Comparison of ENCODE assay signal across 19 cellular contexts in genomic region chr2:47321006-47321405, GRCh38. TPM values are rescaled to one million over a fixed set of nuclear protein-coding genes. Genes with fewer than 3 reads are reported as not detected.
"Had no signal": no experiment of that assay in that cellular context is flagged by ENCODE, and none has a peak within 500 bp of the region (broad histone marks: within the 10 kb centered on the region; RNA-seq: fewer than 3 reads in every experiment).

No MANE protein-coding gene starts in this region.

- H3K79me2 ChIP-seq: parathyroid adenoma had no signal

- H3K27ac ChIP-seq: heart left ventricle, parathyroid adenoma, sigmoid colon, suprapubic skin, upper lobe of right lung had no signal

- DNase-seq: activated CD4-positive, alpha-beta T cell treated with anti-CD3 and anti-CD28 coated beads, Interleukin-2, amount 10 ng/mL, durations not matched to agents 24 days and 14 days; activated CD8-positive, alpha-beta T cell treated with anti-CD3 and anti-CD28 coated beads for 36 hours; activated naive CD4-positive, alpha-beta T cell; activated naive CD8-positive, alpha-beta T cell treated with anti-CD3 and anti-CD28 coated beads for 36 hours; activated T-cell treated with anti-CD3 and anti-CD28 coated beads, Interleukin-2, amount 50 U/mL, for 1 hour; amniotic stem cell; heart left ventricle; immature natural killer cell; sigmoid colon; stimulated activated naive CD8-positive, alpha-beta T cell treated with anti-CD3 and anti-CD28 coated beads, Interleukin-15, Interleukin-2, amounts not matched to agents 100 U/mL and 50 U/mL, for 24 hours; T1000; upper lobe of right lung had no signal

- H3K27me3 ChIP-seq: heart left ventricle, sigmoid colon, suprapubic skin, upper lobe of right lung had no signal

- ATAC-seq: activated CD8-positive, alpha-beta T cell treated with anti-CD3 and anti-CD28 coated beads for 36 hours; activated T-helper 17 cell treated with anti-CD3 and anti-CD28 coated beads, Interleukin-2, amount 50 U/mL, for 72 hours; heart left ventricle; stimulated activated naive CD8-positive, alpha-beta T cell treated with anti-CD3 and anti-CD28 coated beads, Interleukin-15, Interleukin-2, amounts not matched to agents 100 U/mL and 50 U/mL, for 24 hours; upper lobe of right lung had no signal

- H3K9ac ChIP-seq: parathyroid adenoma had no signal

- H3K9me3 ChIP-seq: heart left ventricle, sigmoid colon, suprapubic skin, upper lobe of right lung had no signal

- H3K36me3 ChIP-seq: heart left ventricle, sigmoid colon, suprapubic skin, upper lobe of right lung had no signal

- H3K4me3 ChIP-seq: heart left ventricle, sigmoid colon, suprapubic skin, upper lobe of right lung had no signal

- FAIRE-seq: colon, endometrium, frontal cortex had no signal

- H3K4me1 ChIP-seq: suprapubic skin had no signal

RNA-seq across cellular contexts. Expression of gene EPCAM, which starts 48.1 kb away (rescaled TPM):
- total RNA-seq: activated CD4-positive, alpha-beta T cell treated with anti-CD3 and anti-CD28 coated beads, Interleukin-2, amount 10 ng/mL, durations not matched to agents 24 days and 14 days; T-helper 1 cell treated with Interleukin-12 subunit alpha and Interleukin-12 subunit beta and Interleukin-4 antibody, amounts not matched to agents 30 ng/mL and 1 ng/mL, for 36 hours had no signal
- polyA plus RNA-seq: immature natural killer cell had no signal
